In genomic region chr16:78377312-78377711, GRCh38 we compare ENCODE assay signal across 5 cellular contexts.
"Had no signal": no experiment of that assay in that cellular context is flagged by ENCODE, and none has a peak within 500 bp of the region (broad histone marks: within the 10 kb centered on the region; RNA-seq: fewer than 3 reads in every experiment).

No MANE protein-coding gene starts in this region.

- FAIRE-seq: GM12878, GM12891, GM12892, GM18507, GM19239 had no signal

- ATAC-seq: GM12878 had no signal

- H3K4me3 ChIP-seq: GM12878 had no signal
